8 cellular contexts compared by ENCODE assay signal in genomic region chr2:16773080-16773713, GRCh38.
DNase-seq lines count a peak whose midpoint lies in the region; ATAC-seq and TF ChIP-seq lines count a peak whose summit lies in the region.

No MANE protein-coding gene starts in this region.

- H3K4me3 ChIP-seq in body of pancreas = no peak overlapping the region

- H3K36me3 ChIP-seq in body of pancreas (replicated peaks in 1 of 2; ENCODE audit: insufficient read depth in 1 of 2, low read depth in 2 of 2) = no peaks in the 10 kb centered on the region

- H3K9me3 ChIP-seq in body of pancreas = no peaks in the 10 kb centered on the region

- H3K27me3 ChIP-seq in body of pancreas = no peaks in the 10 kb centered on the region

- 8 to 19% methylated on average over 8 of the region's 8 CpGs for WGBS in body of pancreas, 2 donors

- intact Hi-C loops in body of pancreas (cut with DNase I) = no loop called here

- H3K27ac ChIP-seq in body of pancreas (no peak overlapping the region), substantia nigra (ENCODE audit: low read depth, low read length, poor library complexity, severe bottlenecking) (no peak overlapping the region)

- peak; percentile 15 to 75 (median 50) for TF ChIP-seq CTCF in body of pancreas (IDR thresholded peaks at IDR 0.05)

- DNase-seq in DMS153 (lab: John Stamatoyannopoulos, UW) (peak; percentile 43), GM19238 (ENCODE audit: insufficient read length, low spot score) (peak; percentile 7), NCI-H446 treated with DMSO at 0.1 percent for 48 hours (lab: John Stamatoyannopoulos, UW) (peak; percentile 42), body of pancreas (peak in 3 of 4 donors; percentile 33 to 56 (median 52)), inferior parietal cortex (ENCODE audit: extremely low spot score) (peak; percentile 83), substantia nigra (lab: John Stamatoyannopoulos, UW) (peak in 28 of 49 donors; percentile 1 to 53 (median 12))

- TF ChIP-seq POLR2A in body of pancreas (IDR thresholded peaks at IDR 0.05) = no peak

- no peaks in the 10 kb centered on the region for H3K4me1 ChIP-seq in body of pancreas

- ATAC-seq in HG03196 (IDR thresholded peaks at IDR 0.05; ENCODE audit: unreplicated experiment) (peak; percentile 86), body of pancreas (peak; percentile 74), GM21390 (IDR thresholded peaks at IDR 0.05; ENCODE audit: unreplicated experiment) (no peak)

Comparison
In these comparisons a context has a peak if more than half of its experiments do, and no peak if none do; other contexts are left out.
1. DNase-seq: peak in every context shown above with its lines; median percentile 83 in inferior parietal cortex; 52 in body of pancreas; 43 in DMS153; 42 in NCI-H446 treated with DMSO at 0.1 percent for 48 hours; 12 in substantia nigra; 7 in GM19238.